ENCODE assay signal across 2 cellular contexts in the genomic region with DNA sequence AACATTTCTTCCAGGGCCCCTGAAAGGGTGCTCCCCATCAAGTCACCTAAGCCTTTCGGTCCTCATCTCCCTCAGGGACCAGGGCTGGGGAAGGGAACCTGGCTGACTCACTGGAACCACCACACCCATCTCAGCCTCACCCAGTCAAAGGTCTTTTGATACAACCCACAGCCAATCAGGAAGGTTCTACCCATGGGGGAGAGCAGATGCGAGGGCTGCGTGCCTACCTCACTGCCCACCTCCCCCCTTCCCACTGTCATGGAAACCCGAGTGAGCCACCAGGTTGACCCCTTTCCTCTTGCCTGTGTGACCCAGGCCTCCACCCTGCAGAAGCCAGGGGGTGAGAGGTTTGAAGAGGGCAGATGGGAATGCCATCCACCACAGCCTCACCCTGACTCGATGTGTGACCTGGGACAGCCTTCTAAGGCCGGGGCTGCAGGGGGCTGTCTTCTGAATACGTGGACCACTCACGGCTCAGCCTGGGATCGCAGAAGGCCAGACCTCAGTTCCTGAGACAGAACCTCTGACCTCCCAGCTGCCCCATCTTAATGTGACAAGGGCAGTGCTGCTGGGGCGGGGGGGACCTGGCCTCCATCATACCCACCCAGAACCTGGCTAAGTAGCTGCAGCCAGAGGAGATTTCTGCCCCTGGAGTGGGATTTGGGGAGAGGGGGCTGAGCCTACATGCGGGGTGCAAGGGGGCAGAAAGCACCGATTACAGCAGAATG.
TF ChIP-seq lines count a peak whose summit lies in the region.

No MANE protein-coding gene starts in this region.

TF ChIP-seq in A549, 52 proteins besides CTCF, POLR2A, EP300 and RAD21:
- TF ChIP-seq CHD2 (IDR thresholded peaks at IDR 0.05; ENCODE audit: low read length, partially characterized antibody) = no peak
- TF ChIP-seq ZNF302 (CRISPR knock-in tag; IDR thresholded peaks at IDR 0.05) = no peak
- no peak for TF ChIP-seq ESRRA (IDR thresholded peaks at IDR 0.05; ENCODE audit: borderline replicate concordance, low read length)
- no peak for TF ChIP-seq MAZ (IDR thresholded peaks at IDR 0.05; ENCODE audit: borderline replicate concordance, low read depth, low read length)
- TF ChIP-seq RFX5 (IDR thresholded peaks at IDR 0.05) = no peak
- TF ChIP-seq RNF2 (IDR thresholded peaks at IDR 0.05; ENCODE audit: borderline replicate concordance, low read depth) = no peak
- no peak for TF ChIP-seq TP53 (CRISPR knock-in tag; IDR thresholded peaks at IDR 0.05)
- no peak for TF ChIP-seq EHF (CRISPR knock-in tag; IDR thresholded peaks at IDR 0.05)
- no peak for TF ChIP-seq HOXB13 (CRISPR knock-in tag; IDR thresholded peaks at IDR 0.05; ENCODE audit: low read depth)
- no peak for TF ChIP-seq MYC (IDR thresholded peaks at IDR 0.05; ENCODE audit: borderline replicate concordance, low read length)
- TF ChIP-seq, protein P1, sequence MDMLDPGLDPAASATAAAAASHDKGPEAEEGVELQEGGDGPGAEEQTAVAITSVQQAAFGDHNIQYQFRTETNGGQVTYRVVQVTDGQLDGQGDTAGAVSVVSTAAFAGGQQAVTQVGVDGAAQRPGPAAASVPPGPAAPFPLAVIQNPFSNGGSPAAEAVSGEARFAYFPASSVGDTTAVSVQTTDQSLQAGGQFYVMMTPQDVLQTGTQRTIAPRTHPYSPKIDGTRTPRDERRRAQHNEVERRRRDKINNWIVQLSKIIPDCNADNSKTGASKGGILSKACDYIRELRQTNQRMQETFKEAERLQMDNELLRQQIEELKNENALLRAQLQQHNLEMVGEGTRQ (IDR thresholded peaks at IDR 0.05) = no peak

TF ChIP-seq in K562, 482 proteins besides CTCF, POLR2A, EP300 and RAD21:
- TF ChIP-seq, protein P2, sequence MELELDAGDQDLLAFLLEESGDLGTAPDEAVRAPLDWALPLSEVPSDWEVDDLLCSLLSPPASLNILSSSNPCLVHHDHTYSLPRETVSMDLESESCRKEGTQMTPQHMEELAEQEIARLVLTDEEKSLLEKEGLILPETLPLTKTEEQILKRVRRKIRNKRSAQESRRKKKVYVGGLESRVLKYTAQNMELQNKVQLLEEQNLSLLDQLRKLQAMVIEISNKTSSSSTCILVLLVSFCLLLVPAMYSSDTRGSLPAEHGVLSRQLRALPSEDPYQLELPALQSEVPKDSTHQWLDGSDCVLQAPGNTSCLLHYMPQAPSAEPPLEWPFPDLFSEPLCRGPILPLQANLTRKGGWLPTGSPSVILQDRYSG (tag; conservative IDR thresholded peaks at IDR 0.05; ENCODE audit: low read depth) = no peak
- TF ChIP-seq ZNF212 (CRISPR knock-in tag; IDR thresholded peaks at IDR 0.05) (no peak), TAF9B (IDR thresholded peaks at IDR 0.05; ENCODE audit: partially characterized antibody) (no peak), ARHGAP35 (IDR thresholded peaks at IDR 0.05; ENCODE audit: partially characterized antibody) (no peak), KAT2B (IDR thresholded peaks at IDR 0.05; ENCODE audit: low read depth, low read length) (no peak), TFAM (CRISPR knock-in tag; conservative IDR thresholded peaks at IDR 0.05) (no peak), HNRNPH1 (optimal IDR thresholded peaks at IDR 0.05; ENCODE audit: low read depth, low read length) (no peak), ETV5 (CRISPR knock-in tag; IDR thresholded peaks at IDR 0.05; ENCODE audit: low read depth) (no peak), SMARCB1 (IDR thresholded peaks at IDR 0.05; ENCODE audit: insufficient read length, low read depth) (no peak), XRCC5 (IDR thresholded peaks at IDR 0.05; ENCODE audit: low read depth, low read length) (no peak), SUPT5H (IDR thresholded peaks at IDR 0.05) (0 out of 2 replicates have a peak, but pooled peaks have one; percentile 29), POLR2AphosphoS5 (IDR thresholded peaks at IDR 0.05; ENCODE audit: control insufficient read depth, insufficient read depth, low read depth, low read length) (0 out of 2 replicates have a peak, but pooled peaks have one; percentile 17), EZH2 (IDR thresholded peaks at IDR 0.05; ENCODE audit: borderline replicate concordance, low read depth, low read length) (no peak), TGIF2 (CRISPR knock-in tag; IDR thresholded peaks at IDR 0.05) (no peak), PHF20 (IDR thresholded peaks at IDR 0.05; ENCODE audit: partially characterized antibody) (no peak), SRF (CRISPR knock-in tag; IDR thresholded peaks at IDR 0.05) (no peak), POLR2AphosphoS2 (IDR thresholded peaks at IDR 0.05; ENCODE audit: low read length) (peak; percentile 78; the same call in 1 of the 2 replicates)
- TF ChIP-seq, protein P3, sequence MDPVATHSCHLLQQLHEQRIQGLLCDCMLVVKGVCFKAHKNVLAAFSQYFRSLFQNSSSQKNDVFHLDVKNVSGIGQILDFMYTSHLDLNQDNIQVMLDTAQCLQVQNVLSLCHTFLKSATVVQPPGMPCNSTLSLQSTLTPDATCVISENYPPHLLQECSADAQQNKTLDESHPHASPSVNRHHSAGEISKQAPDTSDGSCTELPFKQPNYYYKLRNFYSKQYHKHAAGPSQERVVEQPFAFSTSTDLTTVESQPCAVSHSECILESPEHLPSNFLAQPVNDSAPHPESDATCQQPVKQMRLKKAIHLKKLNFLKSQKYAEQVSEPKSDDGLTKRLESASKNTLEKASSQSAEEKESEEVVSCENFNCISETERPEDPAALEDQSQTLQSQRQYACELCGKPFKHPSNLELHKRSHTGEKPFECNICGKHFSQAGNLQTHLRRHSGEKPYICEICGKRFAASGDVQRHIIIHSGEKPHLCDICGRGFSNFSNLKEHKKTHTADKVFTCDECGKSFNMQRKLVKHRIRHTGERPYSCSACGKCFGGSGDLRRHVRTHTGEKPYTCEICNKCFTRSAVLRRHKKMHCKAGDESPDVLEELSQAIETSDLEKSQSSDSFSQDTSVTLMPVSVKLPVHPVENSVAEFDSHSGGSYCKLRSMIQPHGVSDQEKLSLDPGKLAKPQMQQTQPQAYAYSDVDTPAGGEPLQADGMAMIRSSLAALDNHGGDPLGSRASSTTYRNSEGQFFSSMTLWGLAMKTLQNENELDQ (CRISPR knock-in tag; IDR thresholded peaks at IDR 0.05; ENCODE audit: borderline replicate concordance) = no peak
- TF ChIP-seq, protein P4, sequence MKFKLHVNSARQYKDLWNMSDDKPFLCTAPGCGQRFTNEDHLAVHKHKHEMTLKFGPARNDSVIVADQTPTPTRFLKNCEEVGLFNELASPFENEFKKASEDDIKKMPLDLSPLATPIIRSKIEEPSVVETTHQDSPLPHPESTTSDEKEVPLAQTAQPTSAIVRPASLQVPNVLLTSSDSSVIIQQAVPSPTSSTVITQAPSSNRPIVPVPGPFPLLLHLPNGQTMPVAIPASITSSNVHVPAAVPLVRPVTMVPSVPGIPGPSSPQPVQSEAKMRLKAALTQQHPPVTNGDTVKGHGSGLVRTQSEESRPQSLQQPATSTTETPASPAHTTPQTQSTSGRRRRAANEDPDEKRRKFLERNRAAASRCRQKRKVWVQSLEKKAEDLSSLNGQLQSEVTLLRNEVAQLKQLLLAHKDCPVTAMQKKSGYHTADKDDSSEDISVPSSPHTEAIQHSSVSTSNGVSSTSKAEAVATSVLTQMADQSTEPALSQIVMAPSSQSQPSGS (CRISPR knock-in tag; IDR thresholded peaks at IDR 0.05) = no peak
- TF ChIP-seq, protein P5, sequence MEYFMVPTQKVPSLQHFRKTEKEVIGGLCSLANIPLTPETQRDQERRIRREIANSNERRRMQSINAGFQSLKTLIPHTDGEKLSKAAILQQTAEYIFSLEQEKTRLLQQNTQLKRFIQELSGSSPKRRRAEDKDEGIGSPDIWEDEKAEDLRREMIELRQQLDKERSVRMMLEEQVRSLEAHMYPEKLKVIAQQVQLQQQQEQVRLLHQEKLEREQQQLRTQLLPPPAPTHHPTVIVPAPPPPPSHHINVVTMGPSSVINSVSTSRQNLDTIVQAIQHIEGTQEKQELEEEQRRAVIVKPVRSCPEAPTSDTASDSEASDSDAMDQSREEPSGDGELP (CRISPR knock-in tag; IDR thresholded peaks at IDR 0.05; ENCODE audit: borderline replicate concordance) = no peak
